Comparison of ENCODE assay signal across 8 cellular contexts in genomic region chr1:26321315-26322041, GRCh38. TPM values are rescaled to one million over a fixed set of nuclear protein-coding genes. Genes with fewer than 3 reads are reported as not detected.
DNase-seq lines count a peak whose midpoint lies in the region; ATAC-seq lines count a peak whose summit lies in the region.

No MANE protein-coding gene starts in this region.

- DNase-seq in EL (peak; percentile 84), NCI-H510A treated with DMSO at 0.1 percent for 48 hours (lab: John Stamatoyannopoulos, UW) (peak; percentile 51), cerebellar cortex (ENCODE audit: low spot score) (peak; percentile 87), left lobe of liver (ENCODE audit: low spot score) (peak; percentile 87)
- DNase-seq in activated CD4-positive, alpha-beta T cell treated with anti-CD3 and anti-CD28 coated beads for 24 hours (ENCODE audit: low read depth in 2 of 2) = peak; percentile 97 to 98
- DNase-seq in stimulated activated CD4-positive, alpha-beta T cell treated with anti-CD3 and anti-CD28 coated beads, Interleukin-2, amount 100 ng/mL, for 4 hours (ENCODE audit: low read depth) = peak; percentile 91

- peak; percentile 39 for ATAC-seq in HG02943 (IDR thresholded peaks at IDR 0.05; ENCODE audit: low read depth, unreplicated experiment)
- ATAC-seq in left lobe of liver = peak; percentile 98
- ATAC-seq in GM19455 (IDR thresholded peaks at IDR 0.05; ENCODE audit: unreplicated experiment) = no peak

RNA-seq across cellular contexts. Expression of gene CD52, which starts 3.7 kb away (rescaled TPM):
- total RNA-seq in left lobe of liver = 3.0 TPM

RNA-seq across cellular contexts. Expression of gene UBXN11, which starts 15.0 kb away (rescaled TPM):
- 7.8 TPM for total RNA-seq in left lobe of liver

RNA-seq across cellular contexts. Expression of gene CRYBG2, which starts 32.5 kb away (rescaled TPM):
- total RNA-seq in left lobe of liver = 0.18 TPM

RNA-seq across cellular contexts. Expression of gene SH3BGRL3, which starts 41.6 kb away (rescaled TPM):
- 31.5 TPM for total RNA-seq in left lobe of liver

RNA-seq across cellular contexts. Expression of gene ZNF683, which starts 51.1 kb away (rescaled TPM):
- total RNA-seq in left lobe of liver = not detected
